20 cellular contexts compared by ENCODE assay signal in the genomic region with DNA sequence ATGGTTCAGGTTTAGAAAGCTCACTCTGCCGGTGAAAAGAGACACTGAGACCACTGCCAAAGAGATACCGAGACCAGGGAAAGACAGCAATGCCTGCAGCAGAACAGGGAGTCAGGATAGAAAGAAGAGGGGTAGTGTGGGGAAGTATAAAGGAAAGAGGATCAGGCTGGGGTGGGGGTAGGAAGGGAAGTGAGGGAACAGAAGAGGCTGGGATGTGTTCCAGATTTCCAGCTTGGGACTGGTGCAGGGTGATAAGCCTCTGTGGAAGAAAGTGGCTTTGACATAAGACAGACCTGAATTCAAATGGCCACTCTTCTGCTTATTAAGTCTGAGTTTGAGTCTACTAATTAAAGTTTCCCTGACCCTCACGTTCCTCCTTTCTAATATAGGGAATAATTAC.
"Had no signal": no experiment of that assay in that cellular context is flagged by ENCODE, and none has a peak within 500 bp of the region (broad histone marks: within the 10 kb centered on the region; RNA-seq: fewer than 3 reads in every experiment).

No MANE protein-coding gene starts in this region.

- H3K9me3 ChIP-seq: gastroesophageal sphincter, left lung, prostate gland, sigmoid colon, spleen, tibial artery, uterus had no signal

- H3K27ac ChIP-seq: gastroesophageal sphincter, left lung, prostate gland, sigmoid colon, spleen, tibial artery, uterus had no signal

- DNase-seq: activated CD4-positive, alpha-beta T cell treated with anti-CD3 and anti-CD28 coated beads for 4 hours; activated CD8-positive, alpha-beta memory T cell treated with anti-CD3 and anti-CD28 coated beads, Interleukin-2, amount 50 U/mL, for 4 hours; activated CD8-positive, alpha-beta T cell treated with anti-CD3 and anti-CD28 coated beads, Interleukin-2, amount 10 ng/mL, durations not matched to agents 7 days and 5 days; activated gamma-delta T cell treated with Interleukin-2 at 50 U/mL for 16 hours; activated T-cell treated with anti-CD3 and anti-CD28 coated beads, Interleukin-2, amount 50 U/mL, for 48 hours; amniotic stem cell; effector memory CD4-positive, alpha-beta T cell; left lung; mesenchymal stem cell; occipital lobe; sigmoid colon; spleen; stimulated activated CD4-positive, alpha-beta T cell treated with anti-CD3 and anti-CD28 coated beads, Interleukin-2, amount 100 ng/mL, for 24 hours; T-helper 17 cell; tibial artery; uterus had no signal

- H3K4me1 ChIP-seq: left lung, prostate gland, sigmoid colon, spleen, tibial artery, uterus had no signal

- H3K4me3 ChIP-seq: gastroesophageal sphincter, left lung, prostate gland, sigmoid colon, spleen, tibial artery, uterus had no signal

- ATAC-seq: activated CD8-positive, alpha-beta T cell treated with anti-CD3 and anti-CD28 coated beads, Interleukin-2, amount 10 ng/mL, durations not matched to agents 7 days and 5 days; gastroesophageal sphincter; left lung; natural killer cell treated with Interleukin-12 subunit alpha and Interleukin-12 subunit beta and Interleukin-15 and Interleukin-18, amount 100 ng/mL, for 72 hours; T-helper 17 cell; WTC11 had no signal

- H3K36me3 ChIP-seq: uterus had no signal

- H3K27me3 ChIP-seq: gastroesophageal sphincter, left lung, sigmoid colon, spleen, tibial artery, uterus had no signal
